In the genomic region with DNA sequence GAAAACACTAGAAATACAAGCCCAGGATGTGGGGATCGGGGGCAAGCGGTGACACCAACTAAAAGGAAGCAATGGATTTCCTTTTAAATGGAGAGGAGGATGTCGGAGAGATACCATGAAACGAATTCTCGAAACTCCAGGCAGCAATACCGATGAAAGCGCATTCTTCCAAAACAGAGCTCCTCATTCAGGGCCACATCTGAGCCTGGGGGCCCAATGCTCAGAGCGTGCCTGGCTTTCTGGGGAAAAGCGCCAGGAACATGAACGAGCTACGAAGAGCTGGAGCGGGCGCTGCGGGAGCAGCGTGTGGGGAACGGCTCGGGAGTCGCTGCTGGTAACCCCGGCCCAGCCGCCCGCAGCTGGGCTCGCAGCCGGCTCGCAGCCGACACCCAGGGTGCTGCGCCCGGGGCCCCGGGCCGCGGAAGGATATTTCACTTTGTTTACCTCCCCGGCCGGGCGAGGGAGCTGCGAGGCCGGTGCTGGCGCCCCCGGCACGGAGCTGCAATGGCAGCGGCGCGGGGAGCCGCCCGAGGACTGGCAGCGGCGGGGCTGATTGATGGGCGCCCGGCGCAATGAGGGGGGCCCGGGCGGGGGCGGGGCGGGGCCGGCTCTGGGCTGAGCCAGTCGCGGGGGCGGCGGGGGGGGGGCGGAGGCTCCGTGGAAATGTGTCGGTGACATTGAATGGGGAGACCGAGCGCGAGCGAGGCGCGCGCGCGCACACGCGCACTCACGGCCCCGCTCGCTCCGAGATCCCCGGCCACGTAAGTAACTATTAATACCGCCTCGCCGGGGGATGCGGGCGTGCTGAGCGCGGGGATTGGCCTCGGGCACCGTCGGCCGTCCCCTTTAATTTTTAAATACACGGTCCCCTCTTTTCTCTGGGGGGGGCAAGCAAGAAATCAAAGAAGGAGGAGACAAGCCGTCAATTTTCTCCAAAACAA, we compare ENCODE assay signal across 1 cellular context.
TF ChIP-seq lines count a peak whose summit lies in the region.

A gene (plus strand): TSS at position 687 of the 941 bp plus-strand sequence. CDS start 1,372 bp downstream, outside the sequence.

TF ChIP-seq in HepG2, 621 proteins besides CTCF, POLR2A, EP300 and RAD21 (continued from another document and continues in another):
- TF ChIP-seq, protein P1, sequence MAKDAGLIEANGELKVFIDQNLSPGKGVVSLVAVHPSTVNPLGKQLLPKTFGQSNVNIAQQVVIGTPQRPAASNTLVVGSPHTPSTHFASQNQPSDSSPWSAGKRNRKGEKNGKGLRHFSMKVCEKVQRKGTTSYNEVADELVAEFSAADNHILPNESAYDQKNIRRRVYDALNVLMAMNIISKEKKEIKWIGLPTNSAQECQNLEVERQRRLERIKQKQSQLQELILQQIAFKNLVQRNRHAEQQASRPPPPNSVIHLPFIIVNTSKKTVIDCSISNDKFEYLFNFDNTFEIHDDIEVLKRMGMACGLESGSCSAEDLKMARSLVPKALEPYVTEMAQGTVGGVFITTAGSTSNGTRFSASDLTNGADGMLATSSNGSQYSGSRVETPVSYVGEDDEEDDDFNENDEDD (CRISPR knock-in tag; IDR thresholded peaks at IDR 0.05; ENCODE audit: borderline replicate concordance), result peak; percentile 17; the same call in 1 of the 2 replicates
- TF ChIP-seq, protein P2, sequence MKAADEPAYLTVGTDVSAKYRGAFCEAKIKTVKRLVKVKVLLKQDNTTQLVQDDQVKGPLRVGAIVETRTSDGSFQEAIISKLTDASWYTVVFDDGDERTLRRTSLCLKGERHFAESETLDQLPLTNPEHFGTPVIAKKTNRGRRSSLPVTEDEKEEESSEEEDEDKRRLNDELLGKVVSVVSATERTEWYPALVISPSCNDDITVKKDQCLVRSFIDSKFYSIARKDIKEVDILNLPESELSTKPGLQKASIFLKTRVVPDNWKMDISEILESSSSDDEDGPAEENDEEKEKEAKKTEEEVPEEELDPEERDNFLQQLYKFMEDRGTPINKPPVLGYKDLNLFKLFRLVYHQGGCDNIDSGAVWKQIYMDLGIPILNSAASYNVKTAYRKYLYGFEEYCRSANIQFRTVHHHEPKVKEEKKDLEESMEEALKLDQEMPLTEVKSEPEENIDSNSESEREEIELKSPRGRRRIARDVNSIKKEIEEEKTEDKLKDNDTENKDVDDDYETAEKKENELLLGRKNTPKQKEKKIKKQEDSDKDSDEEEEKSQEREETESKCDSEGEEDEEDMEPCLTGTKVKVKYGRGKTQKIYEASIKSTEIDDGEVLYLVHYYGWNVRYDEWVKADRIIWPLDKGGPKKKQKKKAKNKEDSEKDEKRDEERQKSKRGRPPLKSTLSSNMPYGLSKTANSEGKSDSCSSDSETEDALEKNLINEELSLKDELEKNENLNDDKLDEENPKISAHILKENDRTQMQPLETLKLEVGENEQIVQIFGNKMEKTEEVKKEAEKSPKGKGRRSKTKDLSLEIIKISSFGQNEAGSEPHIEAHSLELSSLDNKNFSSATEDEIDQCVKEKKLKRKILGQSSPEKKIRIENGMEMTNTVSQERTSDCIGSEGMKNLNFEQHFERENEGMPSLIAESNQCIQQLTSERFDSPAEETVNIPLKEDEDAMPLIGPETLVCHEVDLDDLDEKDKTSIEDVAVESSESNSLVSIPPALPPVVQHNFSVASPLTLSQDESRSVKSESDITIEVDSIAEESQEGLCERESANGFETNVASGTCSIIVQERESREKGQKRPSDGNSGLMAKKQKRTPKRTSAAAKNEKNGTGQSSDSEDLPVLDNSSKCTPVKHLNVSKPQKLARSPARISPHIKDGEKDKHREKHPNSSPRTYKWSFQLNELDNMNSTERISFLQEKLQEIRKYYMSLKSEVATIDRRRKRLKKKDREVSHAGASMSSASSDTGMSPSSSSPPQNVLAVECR (CRISPR knock-in tag; IDR thresholded peaks at IDR 0.05; ENCODE audit: borderline replicate concordance), result 0 out of 2 replicates have a peak, but pooled peaks have one; percentile 6
- TF ChIP-seq ZNF468 (CRISPR knock-in tag; IDR thresholded peaks at IDR 0.05) (no peak), NFKBIZ (CRISPR knock-in tag; IDR thresholded peaks at IDR 0.05) (no peak), KDM3A (CRISPR knock-in tag; IDR thresholded peaks at IDR 0.05; ENCODE audit: low read depth) (no peak), ZNF556 (CRISPR knock-in tag; IDR thresholded peaks at IDR 0.05; ENCODE audit: borderline replicate concordance) (no peak), CBX2 (IDR thresholded peaks at IDR 0.05; ENCODE audit: low read depth, low read length) (peak; percentile 91), CBX2 (CRISPR knock-in tag; IDR thresholded peaks at IDR 0.05; ENCODE audit: low read depth) (no peak; the same call in 1 of the 2 replicates), HOXA3 (CRISPR knock-in tag; IDR thresholded peaks at IDR 0.05) (peak; percentile 4; the same call in 1 of the 2 replicates), ZNF451 (CRISPR knock-in tag; IDR thresholded peaks at IDR 0.05) (no peak), KLF11 (CRISPR knock-in tag; IDR thresholded peaks at IDR 0.05) (no peak), ZFY (CRISPR knock-in tag; IDR thresholded peaks at IDR 0.05) (0 out of 2 replicates have a peak, but pooled peaks have one; percentile 24), ZSCAN31 (CRISPR knock-in tag; IDR thresholded peaks at IDR 0.05; ENCODE audit: low read depth) (peak; percentile 53; the same call in 1 of the 2 replicates), ZNF605 (CRISPR knock-in tag; IDR thresholded peaks at IDR 0.05) (0 out of 2 replicates have a peak, but pooled peaks have one; percentile 37), ZNF274 (CRISPR knock-in tag; IDR thresholded peaks at IDR 0.05) (no peak), GABPB1 (CRISPR knock-in tag; IDR thresholded peaks at IDR 0.05) (peak; percentile 58; the same call in 1 of the 2 replicates), ARNTL (CRISPR knock-in tag; IDR thresholded peaks at IDR 0.05) (no peak), RBM39 (IDR thresholded peaks at IDR 0.05; ENCODE audit: low read depth, low read length, poor library complexity, severe bottlenecking) (peak; percentile 17), SP5 (CRISPR knock-in tag; IDR thresholded peaks at IDR 0.05; ENCODE audit: borderline replicate concordance, low read depth) (no peak), ZNF567 (CRISPR knock-in tag; IDR thresholded peaks at IDR 0.05; ENCODE audit: borderline replicate concordance) (no peak), ZNF768 (CRISPR knock-in tag; IDR thresholded peaks at IDR 0.05) (no peak), ASH2L (IDR thresholded peaks at IDR 0.05; ENCODE audit: insufficient read length, low read depth, low read length) (no peak), ZNF24 (IDR thresholded peaks at IDR 0.05) (no peak), ARNT (IDR thresholded peaks at IDR 0.05) (no peak), MTA1 (CRISPR knock-in tag; IDR thresholded peaks at IDR 0.05; ENCODE audit: borderline replicate concordance) (no peak), YEATS2 (CRISPR knock-in tag; IDR thresholded peaks at IDR 0.05; ENCODE audit: borderline replicate concordance) (no peak), EZH2 (conservative IDR thresholded peaks at IDR 0.05; ENCODE audit: low read depth, low read length) (0 out of 2 replicates have a peak, but pooled peaks have one; percentile 82), NR2C2 (CRISPR knock-in tag; IDR thresholded peaks at IDR 0.05; ENCODE audit: borderline replicate concordance) (no peak), ARHGAP35 (CRISPR knock-in tag; IDR thresholded peaks at IDR 0.05; ENCODE audit: borderline replicate concordance) (no peak), ATF7 (IDR thresholded peaks at IDR 0.05) (no peak), ATF7 (CRISPR knock-in tag; IDR thresholded peaks at IDR 0.05) (no peak)
- TF ChIP-seq, protein P3, sequence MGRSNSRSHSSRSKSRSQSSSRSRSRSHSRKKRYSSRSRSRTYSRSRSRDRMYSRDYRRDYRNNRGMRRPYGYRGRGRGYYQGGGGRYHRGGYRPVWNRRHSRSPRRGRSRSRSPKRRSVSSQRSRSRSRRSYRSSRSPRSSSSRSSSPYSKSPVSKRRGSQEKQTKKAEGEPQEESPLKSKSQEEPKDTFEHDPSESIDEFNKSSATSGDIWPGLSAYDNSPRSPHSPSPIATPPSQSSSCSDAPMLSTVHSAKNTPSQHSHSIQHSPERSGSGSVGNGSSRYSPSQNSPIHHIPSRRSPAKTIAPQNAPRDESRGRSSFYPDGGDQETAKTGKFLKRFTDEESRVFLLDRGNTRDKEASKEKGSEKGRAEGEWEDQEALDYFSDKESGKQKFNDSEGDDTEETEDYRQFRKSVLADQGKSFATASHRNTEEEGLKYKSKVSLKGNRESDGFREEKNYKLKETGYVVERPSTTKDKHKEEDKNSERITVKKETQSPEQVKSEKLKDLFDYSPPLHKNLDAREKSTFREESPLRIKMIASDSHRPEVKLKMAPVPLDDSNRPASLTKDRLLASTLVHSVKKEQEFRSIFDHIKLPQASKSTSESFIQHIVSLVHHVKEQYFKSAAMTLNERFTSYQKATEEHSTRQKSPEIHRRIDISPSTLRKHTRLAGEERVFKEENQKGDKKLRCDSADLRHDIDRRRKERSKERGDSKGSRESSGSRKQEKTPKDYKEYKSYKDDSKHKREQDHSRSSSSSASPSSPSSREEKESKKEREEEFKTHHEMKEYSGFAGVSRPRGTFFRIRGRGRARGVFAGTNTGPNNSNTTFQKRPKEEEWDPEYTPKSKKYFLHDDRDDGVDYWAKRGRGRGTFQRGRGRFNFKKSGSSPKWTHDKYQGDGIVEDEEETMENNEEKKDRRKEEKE (IDR thresholded peaks at IDR 0.05), result no peak
- TF ChIP-seq, protein P4, sequence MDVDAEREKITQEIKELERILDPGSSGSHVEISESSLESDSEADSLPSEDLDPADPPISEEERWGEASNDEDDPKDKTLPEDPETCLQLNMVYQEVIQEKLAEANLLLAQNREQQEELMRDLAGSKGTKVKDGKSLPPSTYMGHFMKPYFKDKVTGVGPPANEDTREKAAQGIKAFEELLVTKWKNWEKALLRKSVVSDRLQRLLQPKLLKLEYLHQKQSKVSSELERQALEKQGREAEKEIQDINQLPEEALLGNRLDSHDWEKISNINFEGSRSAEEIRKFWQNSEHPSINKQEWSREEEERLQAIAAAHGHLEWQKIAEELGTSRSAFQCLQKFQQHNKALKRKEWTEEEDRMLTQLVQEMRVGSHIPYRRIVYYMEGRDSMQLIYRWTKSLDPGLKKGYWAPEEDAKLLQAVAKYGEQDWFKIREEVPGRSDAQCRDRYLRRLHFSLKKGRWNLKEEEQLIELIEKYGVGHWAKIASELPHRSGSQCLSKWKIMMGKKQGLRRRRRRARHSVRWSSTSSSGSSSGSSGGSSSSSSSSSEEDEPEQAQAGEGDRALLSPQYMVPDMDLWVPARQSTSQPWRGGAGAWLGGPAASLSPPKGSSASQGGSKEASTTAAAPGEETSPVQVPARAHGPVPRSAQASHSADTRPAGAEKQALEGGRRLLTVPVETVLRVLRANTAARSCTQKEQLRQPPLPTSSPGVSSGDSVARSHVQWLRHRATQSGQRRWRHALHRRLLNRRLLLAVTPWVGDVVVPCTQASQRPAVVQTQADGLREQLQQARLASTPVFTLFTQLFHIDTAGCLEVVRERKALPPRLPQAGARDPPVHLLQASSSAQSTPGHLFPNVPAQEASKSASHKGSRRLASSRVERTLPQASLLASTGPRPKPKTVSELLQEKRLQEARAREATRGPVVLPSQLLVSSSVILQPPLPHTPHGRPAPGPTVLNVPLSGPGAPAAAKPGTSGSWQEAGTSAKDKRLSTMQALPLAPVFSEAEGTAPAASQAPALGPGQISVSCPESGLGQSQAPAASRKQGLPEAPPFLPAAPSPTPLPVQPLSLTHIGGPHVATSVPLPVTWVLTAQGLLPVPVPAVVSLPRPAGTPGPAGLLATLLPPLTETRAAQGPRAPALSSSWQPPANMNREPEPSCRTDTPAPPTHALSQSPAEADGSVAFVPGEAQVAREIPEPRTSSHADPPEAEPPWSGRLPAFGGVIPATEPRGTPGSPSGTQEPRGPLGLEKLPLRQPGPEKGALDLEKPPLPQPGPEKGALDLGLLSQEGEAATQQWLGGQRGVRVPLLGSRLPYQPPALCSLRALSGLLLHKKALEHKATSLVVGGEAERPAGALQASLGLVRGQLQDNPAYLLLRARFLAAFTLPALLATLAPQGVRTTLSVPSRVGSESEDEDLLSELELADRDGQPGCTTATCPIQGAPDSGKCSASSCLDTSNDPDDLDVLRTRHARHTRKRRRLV (CRISPR knock-in tag; IDR thresholded peaks at IDR 0.05), result no peak
- TF ChIP-seq, protein P5, sequence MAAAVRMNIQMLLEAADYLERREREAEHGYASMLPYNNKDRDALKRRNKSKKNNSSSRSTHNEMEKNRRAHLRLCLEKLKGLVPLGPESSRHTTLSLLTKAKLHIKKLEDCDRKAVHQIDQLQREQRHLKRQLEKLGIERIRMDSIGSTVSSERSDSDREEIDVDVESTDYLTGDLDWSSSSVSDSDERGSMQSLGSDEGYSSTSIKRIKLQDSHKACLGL (CRISPR knock-in tag; IDR thresholded peaks at IDR 0.05), result 0 out of 2 replicates have a peak, but pooled peaks have one; percentile 21
- TF ChIP-seq, protein P6, sequence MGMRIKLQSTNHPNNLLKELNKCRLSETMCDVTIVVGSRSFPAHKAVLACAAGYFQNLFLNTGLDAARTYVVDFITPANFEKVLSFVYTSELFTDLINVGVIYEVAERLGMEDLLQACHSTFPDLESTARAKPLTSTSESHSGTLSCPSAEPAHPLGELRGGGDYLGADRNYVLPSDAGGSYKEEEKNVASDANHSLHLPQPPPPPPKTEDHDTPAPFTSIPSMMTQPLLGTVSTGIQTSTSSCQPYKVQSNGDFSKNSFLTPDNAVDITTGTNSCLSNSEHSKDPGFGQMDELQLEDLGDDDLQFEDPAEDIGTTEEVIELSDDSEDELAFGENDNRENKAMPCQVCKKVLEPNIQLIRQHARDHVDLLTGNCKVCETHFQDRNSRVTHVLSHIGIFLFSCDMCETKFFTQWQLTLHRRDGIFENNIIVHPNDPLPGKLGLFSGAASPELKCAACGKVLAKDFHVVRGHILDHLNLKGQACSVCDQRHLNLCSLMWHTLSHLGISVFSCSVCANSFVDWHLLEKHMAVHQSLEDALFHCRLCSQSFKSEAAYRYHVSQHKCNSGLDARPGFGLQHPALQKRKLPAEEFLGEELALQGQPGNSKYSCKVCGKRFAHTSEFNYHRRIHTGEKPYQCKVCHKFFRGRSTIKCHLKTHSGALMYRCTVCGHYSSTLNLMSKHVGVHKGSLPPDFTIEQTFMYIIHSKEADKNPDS (CRISPR knock-in tag; IDR thresholded peaks at IDR 0.05), result no peak
- TF ChIP-seq, protein P7, sequence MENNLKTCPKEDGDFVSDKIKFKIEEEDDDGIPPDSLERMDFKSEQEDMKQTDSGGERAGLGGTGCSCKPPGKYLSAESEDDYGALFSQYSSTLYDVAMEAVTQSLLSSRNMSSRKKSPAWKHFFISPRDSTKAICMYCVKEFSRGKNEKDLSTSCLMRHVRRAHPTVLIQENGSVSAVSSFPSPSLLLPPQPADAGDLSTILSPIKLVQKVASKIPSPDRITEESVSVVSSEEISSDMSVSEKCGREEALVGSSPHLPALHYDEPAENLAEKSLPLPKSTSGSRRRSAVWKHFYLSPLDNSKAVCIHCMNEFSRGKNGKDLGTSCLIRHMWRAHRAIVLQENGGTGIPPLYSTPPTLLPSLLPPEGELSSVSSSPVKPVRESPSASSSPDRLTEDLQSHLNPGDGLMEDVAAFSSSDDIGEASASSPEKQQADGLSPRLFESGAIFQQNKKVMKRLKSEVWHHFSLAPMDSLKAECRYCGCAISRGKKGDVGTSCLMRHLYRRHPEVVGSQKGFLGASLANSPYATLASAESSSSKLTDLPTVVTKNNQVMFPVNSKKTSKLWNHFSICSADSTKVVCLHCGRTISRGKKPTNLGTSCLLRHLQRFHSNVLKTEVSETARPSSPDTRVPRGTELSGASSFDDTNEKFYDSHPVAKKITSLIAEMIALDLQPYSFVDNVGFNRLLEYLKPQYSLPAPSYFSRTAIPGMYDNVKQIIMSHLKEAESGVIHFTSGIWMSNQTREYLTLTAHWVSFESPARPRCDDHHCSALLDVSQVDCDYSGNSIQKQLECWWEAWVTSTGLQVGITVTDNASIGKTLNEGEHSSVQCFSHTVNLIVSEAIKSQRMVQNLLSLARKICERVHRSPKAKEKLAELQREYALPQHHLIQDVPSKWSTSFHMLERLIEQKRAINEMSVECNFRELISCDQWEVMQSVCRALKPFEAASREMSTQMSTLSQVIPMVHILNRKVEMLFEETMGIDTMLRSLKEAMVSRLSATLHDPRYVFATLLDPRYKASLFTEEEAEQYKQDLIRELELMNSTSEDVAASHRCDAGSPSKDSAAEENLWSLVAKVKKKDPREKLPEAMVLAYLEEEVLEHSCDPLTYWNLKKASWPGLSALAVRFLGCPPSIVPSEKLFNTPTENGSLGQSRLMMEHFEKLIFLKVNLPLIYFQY (CRISPR knock-in tag; IDR thresholded peaks at IDR 0.05; ENCODE audit: borderline replicate concordance), result no peak
